Comparison of ENCODE assay signal across 19 cellular contexts in the genomic region with DNA sequence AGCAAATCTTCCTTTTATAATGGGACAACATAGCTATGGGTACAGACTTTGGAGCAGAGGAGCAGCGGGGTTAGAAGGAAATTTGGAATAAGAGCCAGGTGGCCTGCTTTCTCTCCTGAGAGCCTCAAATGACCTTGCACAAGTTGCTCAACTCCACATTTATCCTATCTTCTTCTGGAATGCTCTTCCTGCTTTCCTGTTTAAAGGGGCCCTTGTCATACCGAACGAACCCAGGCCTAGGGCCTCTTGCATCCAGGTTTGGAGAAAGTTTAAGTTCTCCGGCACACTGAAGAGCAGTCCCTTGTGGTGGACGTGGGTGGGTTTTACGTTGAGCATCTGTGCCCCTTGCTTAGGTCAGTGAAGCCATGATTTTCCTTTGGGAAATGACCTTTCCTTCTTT.
"Had no signal": no experiment of that assay in that cellular context is flagged by ENCODE, and none has a peak within 500 bp of the region (broad histone marks: within the 10 kb centered on the region; RNA-seq: fewer than 3 reads in every experiment).

No MANE protein-coding gene starts in this region.

- H3K4me1 ChIP-seq: tibial artery had no signal

- H3K27me3 Mint-ChIP-seq: activated CD4-positive, alpha-beta T cell treated with anti-CD3 and anti-CD28 coated beads, Interleukin-2, amount 10 ng/mL, durations not matched to agents 7 days and 5 days; central memory CD8-positive, alpha-beta T cell; stimulated activated naive CD8-positive, alpha-beta T cell treated with anti-CD3 and anti-CD28 coated beads, Interleukin-15, Interleukin-2, amounts not matched to agents 100 ng/mL and 50 ng/mL, for 24 hours had no signal

- H3K9me3 ChIP-seq: tibial artery had no signal

- H3K27me3 ChIP-seq: tibial artery had no signal

- H3K36me3 Mint-ChIP-seq: activated naive CD4-positive, alpha-beta T cell treated with anti-CD3 and anti-CD28 coated beads, Interleukin-2, amount 50 U/mL, for 24 hours; T-cell had no signal

- H3K27ac Mint-ChIP-seq: activated CD4-positive, alpha-beta T cell treated with anti-CD3 and anti-CD28 coated beads, Interleukin-2, amount 10 ng/mL, durations not matched to agents 7 days and 5 days; activated CD8-positive, alpha-beta T cell treated with anti-CD3 and anti-CD28 coated beads, Interleukin-2, amount 10 ng/mL, durations not matched to agents 7 days and 5 days; activated naive CD4-positive, alpha-beta T cell treated with anti-CD3 and anti-CD28 coated beads, Interleukin-2, amount 50 U/mL, for 24 hours; activated T-helper 1 cell treated with anti-CD3 and anti-CD28 coated beads, Interleukin-12 subunit alpha, Interleukin-12 subunit beta, Interleukin-2, Interleukin-4 antibody, amounts not matched to agents 30 ng/mL and 10 ng/mL and 1 ng/mL, durations not matched to agents 14 hours and 24 hours and 36 hours; naive thymus-derived CD4-positive, alpha-beta T cell; stimulated activated naive CD8-positive, alpha-beta T cell treated with anti-CD3 and anti-CD28 coated beads, Interleukin-15, Interleukin-2, amounts not matched to agents 100 ng/mL and 50 ng/mL, for 24 hours; T-cell; T-helper 2 cell treated with Interferon-gamma antibody and Interleukin-4, amounts not matched to agents 5 μg/mL and 100 μg/mL, for 36 hours had no signal

- ATAC-seq: activated CD8-positive, alpha-beta T cell treated with anti-CD3 and anti-CD28 coated beads, Interleukin-2, amount 10 ng/mL, durations not matched to agents 7 days and 5 days had no signal

- H3K4me3 Mint-ChIP-seq: activated CD4-positive, alpha-beta T cell treated with anti-CD3 and anti-CD28 coated beads, Interleukin-2, amount 10 ng/mL, durations not matched to agents 7 days and 5 days; activated CD8-positive, alpha-beta T cell treated with anti-CD3 and anti-CD28 coated beads, Interleukin-2, amount 10 ng/mL, durations not matched to agents 7 days and 5 days; activated naive CD4-positive, alpha-beta T cell treated with anti-CD3 and anti-CD28 coated beads, Interleukin-2, amount 50 U/mL, for 24 hours; activated T-helper 1 cell treated with anti-CD3 and anti-CD28 coated beads, Interleukin-12 subunit alpha, Interleukin-12 subunit beta, Interleukin-2, Interleukin-4 antibody, amounts not matched to agents 30 ng/mL and 10 ng/mL and 1 ng/mL, durations not matched to agents 14 hours and 24 hours and 36 hours; central memory CD8-positive, alpha-beta T cell; naive thymus-derived CD4-positive, alpha-beta T cell; stimulated activated naive CD8-positive, alpha-beta T cell treated with anti-CD3 and anti-CD28 coated beads, Interleukin-15, Interleukin-2, amounts not matched to agents 100 ng/mL and 50 ng/mL, for 24 hours; T-cell; T-helper 2 cell treated with Interferon-gamma antibody and Interleukin-4, amounts not matched to agents 5 μg/mL and 100 μg/mL, for 36 hours had no signal

- DNase-seq: activated CD4-positive, alpha-beta T cell treated with anti-CD3 and anti-CD28 coated beads, Interleukin-2, amount 10 ng/mL, durations not matched to agents 7 days and 5 days; activated CD4-positive, CD25-positive, alpha-beta regulatory T cell treated with anti-CD3 and anti-CD28 coated beads, Interleukin-2, amount 50 U/mL, for 72 hours; activated CD8-positive, alpha-beta T cell treated with anti-CD3 and anti-CD28 coated beads, Interleukin-2, amount 10 ng/mL, durations not matched to agents 7 days and 5 days; activated gamma-delta T cell treated with Interleukin-2 at 50 U/mL for 16 hours; effector memory CD4-positive, alpha-beta T cell; foreskin melanocyte; hippocampal formation; stimulated activated CD4-positive, alpha-beta T cell treated with anti-CD3 and anti-CD28 coated beads, Interleukin-1b, Interleukin-23, amount 100 ng/mL, for 48 hours; tibial artery; WERI-Rb-1 had no signal

- H3K27ac ChIP-seq: skin epidermis, tibial artery, WERI-Rb-1 had no signal

- H3K9me3 Mint-ChIP-seq: central memory CD8-positive, alpha-beta T cell had no signal

- H3K4me3 ChIP-seq: lung, skin epidermis, tibial artery had no signal

- H3K36me3 ChIP-seq: tibial artery, WERI-Rb-1 had no signal
